ENCODE assay signal across 21 cellular contexts in genomic region chr3:73581134-73581846, GRCh38. TPM values are rescaled to one million over a fixed set of nuclear protein-coding genes. Genes with fewer than 3 reads are reported as not detected.
DNase-seq lines count a peak whose midpoint lies in the region; ATAC-seq and TF ChIP-seq lines count a peak whose summit lies in the region.
"Had no signal": no experiment of that assay in that cellular context is flagged by ENCODE, and none has a peak within 500 bp of the region (broad histone marks: within the 10 kb centered on the region; RNA-seq: fewer than 3 reads in every experiment).

No MANE protein-coding gene starts in this region.

- H3K4me1 Mint-ChIP-seq in HFFc6 (ENCODE audit: low read depth) (peaks cover 59% of the 10 kb centered on the region), chondrocyte (ENCODE audit: low read depth) (peaks cover 68% of the 10 kb centered on the region), type B pancreatic cell (ENCODE audit: unreplicated experiment) (peaks cover 30% of the 10 kb centered on the region)
- H3K4me1 Mint-ChIP-seq: B cell, IgD-negative memory B cell had no signal

- DNase-seq in HFFc6 (no peak), chondrocyte (ENCODE audit: low spot score) (no peak), osteoblast (ENCODE audit: insufficient read length, low spot score, missing footprints) (no peak), NCI-H2227 treated with DMSO at 0.1 percent for 48 hours (lab: John Stamatoyannopoulos, UW) (no peak), type B pancreatic cell (ENCODE audit: extremely low spot score, unreplicated experiment) (no peak)
- DNase-seq in activated naive CD4-positive, alpha-beta T cell (lab: John Stamatoyannopoulos, UW), result no peak
- DNase-seq: CD8-positive, alpha-beta T cell; DMS 273 treated with DMSO at 0.1 percent for 48 hours; DMS79; GF-D8; MM.1S; NCI-H1694; NCI-H2029 treated with DMSO at 0.1 percent for 48 hours; NCI-H526 treated with DMSO at 0.1 percent for 48 hours; RPMI8226; SHP77 had no signal

- no peak overlapping the region for H2AFZ ChIP-seq in osteoblast (ENCODE audit: low read length)

- no peak overlapping the region for H3K9ac ChIP-seq in skeletal muscle tissue (ENCODE audit: low read depth in 1 of 3, low read length in 3 of 3)
- H3K9ac ChIP-seq: KMS-11 had no signal

- no peaks in the 10 kb centered on the region for H3K36me3 ChIP-seq in osteoblast (ENCODE audit: insufficient read depth, low read length)
- no peaks in the 10 kb centered on the region for H3K36me3 ChIP-seq in skeletal muscle tissue (ENCODE audit: control insufficient read depth in 3 of 3, insufficient read depth in 3 of 3, low read length in 3 of 3)

- H3K36me3 Mint-ChIP-seq in HFFc6 (ENCODE audit: low read depth) (no peaks in the 10 kb centered on the region), chondrocyte (ENCODE audit: low read depth) (no peaks in the 10 kb centered on the region), type B pancreatic cell (no peaks in the 10 kb centered on the region)
- H3K36me3 Mint-ChIP-seq: CD8-positive, alpha-beta T cell; IgD-negative memory B cell had no signal

- H3K27me3 Mint-ChIP-seq in HFFc6 (ENCODE audit: insufficient read depth), result no peaks in the 10 kb centered on the region; the same call in 1 of the 2 replicates
- H3K27me3 Mint-ChIP-seq in chondrocyte (ENCODE audit: low read depth), result no peaks in the 10 kb centered on the region
- H3K27me3 Mint-ChIP-seq in type B pancreatic cell, result no peaks in the 10 kb centered on the region

- H3K4me3 ChIP-seq in osteoblast (ENCODE audit: insufficient read depth, low read length) (no peak overlapping the region), skeletal muscle tissue (ENCODE audit: low read length in 3 of 3) (no peak overlapping the region)

- H3K79me2 ChIP-seq in osteoblast (ENCODE audit: insufficient read depth, low read length), result peaks cover 10% of the 10 kb centered on the region

- H3K4me1 ChIP-seq in osteoblast (ENCODE audit: insufficient read depth, low read length), result peaks cover 28% of the 10 kb centered on the region
- H3K4me1 ChIP-seq in skeletal muscle tissue (ENCODE audit: control insufficient read depth in 3 of 3, insufficient read depth in 3 of 3, low read length in 3 of 3), result peaks cover 37 to 57% (median 52%) of the 10 kb centered on the region in 3 donors

- H3K9me3 ChIP-seq in osteoblast (ENCODE audit: low read depth, low read length) (no peaks in the 10 kb centered on the region), skeletal muscle tissue (ENCODE audit: control insufficient read depth in 3 of 3, low read length in 3 of 3) (no peaks in the 10 kb centered on the region)

- no peak overlapping the region for H3K4me3 Mint-ChIP-seq in HFFc6
- no peak overlapping the region for H3K4me3 Mint-ChIP-seq in chondrocyte (ENCODE audit: unreplicated experiment)
- H3K4me3 Mint-ChIP-seq in type B pancreatic cell, result no peak overlapping the region
- H3K4me3 Mint-ChIP-seq: B cell; CD8-positive, alpha-beta T cell; IgD-negative memory B cell had no signal

- no peaks in the 10 kb centered on the region for H4K20me1 ChIP-seq in osteoblast (ENCODE audit: insufficient read depth, low read length)

- H3K9me3 Mint-ChIP-seq in HFFc6, result no peaks in the 10 kb centered on the region
- no peaks in the 10 kb centered on the region for H3K9me3 Mint-ChIP-seq in chondrocyte (ENCODE audit: low read depth)
- H3K9me3 Mint-ChIP-seq in type B pancreatic cell, result peaks cover 4% of the 10 kb centered on the region
- H3K9me3 Mint-ChIP-seq: CD8-positive, alpha-beta T cell; IgD-negative memory B cell had no signal

- ATAC-seq in GM21367 (IDR thresholded peaks at IDR 0.05; ENCODE audit: unreplicated experiment), result no peak
- ATAC-seq: CD8-positive, alpha-beta T cell had no signal

- H3K27ac Mint-ChIP-seq in HFFc6 (peak overlapping the region; percentile 66; the same call in 1 of the 2 replicates), chondrocyte (ENCODE audit: unreplicated experiment) (peak overlapping the region; percentile 79), type B pancreatic cell (no peak overlapping the region)
- H3K27ac Mint-ChIP-seq: B cell; CD8-positive, alpha-beta T cell; IgD-negative memory B cell had no signal

- TF ChIP-seq CTCF in HFFc6 (IDR thresholded peaks at IDR 0.05) (no peak), chondrocyte (IDR thresholded peaks at IDR 0.05) (no peak), osteoblast (IDR thresholded peaks at IDR 0.05; ENCODE audit: extremely low read depth, low read depth, low read length) (no peak), type B pancreatic cell (conservative IDR thresholded peaks at IDR 0.05) (no peak)

- no peaks in the 10 kb centered on the region for H3K27me3 ChIP-seq in osteoblast (ENCODE audit: insufficient read depth, low read length)
- no peaks in the 10 kb centered on the region for H3K27me3 ChIP-seq in skeletal muscle tissue (ENCODE audit: control insufficient read depth in 3 of 3, insufficient read depth in 3 of 3, low read length in 3 of 3)

- H3K4me2 ChIP-seq in osteoblast (ENCODE audit: insufficient read depth, low read length), result no peak overlapping the region
- H3K4me2 ChIP-seq: KMS-11 had no signal

- peak overlapping the region; percentile 82 for H3K27ac ChIP-seq in osteoblast (ENCODE audit: low read depth, low read length)
- H3K27ac ChIP-seq in skeletal muscle tissue (ENCODE audit: low read depth, low read length), result peak overlapping the region; percentile 15
- H3K27ac ChIP-seq: KMS-11 had no signal

RNA-seq across cellular contexts. Expression of gene PDZRN3, which starts 43.5 kb away (rescaled TPM):
- 10 to 100 TPM; 15.1 to 18.5 (median 16.7) TPM for total RNA-seq in HFFc6 (2021; fragmentation: NEBNext Ultra II Directional; extraction: Animal tissue kit (Norgen Biotek cat#: 25700))
- total RNA-seq in chondrocyte (19.4 to 31.0 TPM (median 20.0 TPM) in 3 replicates), osteoblast (18.3 and 26.4 TPM in 2 replicates), skeletal muscle tissue (50.6 TPM), type B pancreatic cell (ENCODE audit: low replicate concordance) (18.1 and 58.6 TPM in 2 replicates)
- total RNA-seq: B cell; CD8-positive, alpha-beta T cell had no signal
